Comparison of ENCODE assay signal across 16 cellular contexts in the genomic region with DNA sequence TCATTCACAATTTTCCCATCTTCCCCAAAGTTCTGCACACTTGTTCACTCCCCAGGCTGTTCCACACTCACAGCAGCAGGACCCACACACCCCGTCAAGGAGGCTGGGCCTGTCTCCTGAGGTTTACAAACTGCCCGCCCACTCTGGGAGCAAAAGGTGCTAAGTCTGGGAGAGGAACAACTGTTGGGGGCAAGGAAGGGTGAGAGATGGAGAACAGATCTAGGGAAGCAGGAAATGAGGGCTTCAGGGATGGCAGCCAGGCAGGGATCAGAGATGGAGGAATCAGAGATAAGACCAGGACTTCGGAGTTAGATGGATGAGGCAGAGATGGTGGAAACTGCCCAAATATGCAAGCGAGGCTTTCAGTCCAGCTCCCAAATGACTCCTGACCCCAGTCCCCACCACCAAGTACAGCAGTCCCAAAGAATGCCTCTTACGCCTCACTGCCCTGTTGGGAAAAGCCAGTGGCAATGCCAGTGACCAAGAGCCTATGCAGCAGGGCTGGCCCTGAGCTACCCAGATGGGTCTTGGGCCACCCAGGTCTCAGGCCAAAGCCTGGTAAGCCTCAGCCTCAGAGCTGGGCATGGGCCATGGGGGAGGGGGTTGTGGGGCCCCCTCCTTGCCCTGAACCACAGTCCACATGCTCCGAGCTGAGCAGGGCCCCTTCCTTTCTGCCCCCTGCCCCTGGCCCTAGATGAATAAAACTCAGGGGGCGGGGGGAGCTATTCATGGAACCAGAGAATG. TPM values are rescaled to one million over a fixed set of nuclear protein-coding genes. Genes with fewer than 3 reads are reported as not detected.
DNase-seq lines count a peak whose midpoint lies in the region; ATAC-seq and TF ChIP-seq lines count a peak whose summit lies in the region.
"Had no signal": no experiment of that assay in that cellular context is flagged by ENCODE, and none has a peak within 500 bp of the region (broad histone marks: within the 10 kb centered on the region; RNA-seq: fewer than 3 reads in every experiment).

No MANE protein-coding gene starts in this region.

- dilution Hi-C loops in IMR-90 (cut with HindIII; ENCODE audit: low sequenced_read_pairs, unreplicated experiment) = no loop called here

- POLR2A ChIA-PET in IMR-90 (lab: Charles Lee; ENCODE audit: unreplicated experiment) = no interaction called here

- H3K4me1 Mint-ChIP-seq in endothelial cell (ENCODE audit: unreplicated experiment) (peaks cover 12% of the 10 kb centered on the region), neural progenitor cell (peaks cover 67% of the 10 kb centered on the region)
- H3K4me1 Mint-ChIP-seq: CD8-positive, alpha-beta memory T cell had no signal

- no peaks in the 10 kb centered on the region for H3K36me3 Mint-ChIP-seq in endothelial cell (ENCODE audit: low read depth, unreplicated experiment)
- H3K36me3 Mint-ChIP-seq in neural progenitor cell = no peaks in the 10 kb centered on the region
- H3K36me3 Mint-ChIP-seq in activated naive CD4-positive, alpha-beta T cell treated with anti-CD3 and anti-CD28 coated beads, Interleukin-2, amount 50 U/mL, for 72 hours = no peaks in the 10 kb centered on the region
- H3K36me3 Mint-ChIP-seq: CD8-positive, alpha-beta memory T cell had no signal

- peak overlapping the region; percentile 62 for H4K91ac ChIP-seq in IMR-90 (ENCODE audit: insufficient read depth, low read depth, low read length)

- no peak overlapping the region for H3K27ac ChIP-seq in IMR-90 (ENCODE audit: insufficient read depth, low read length)
- no peak overlapping the region for H3K27ac ChIP-seq in neural progenitor cell
- H3K27ac ChIP-seq: HL-60 had no signal

- peak overlapping the region; percentile 29 for H3K4me3 Mint-ChIP-seq in endothelial cell (ENCODE audit: unreplicated experiment)
- H3K4me3 Mint-ChIP-seq in neural progenitor cell = no peak overlapping the region
- H3K4me3 Mint-ChIP-seq: CD8-positive, alpha-beta memory T cell had no signal

- no peak overlapping the region for H3K9ac ChIP-seq in IMR-90 (ENCODE audit: low read depth, low read length)
- H3K9ac ChIP-seq in neural progenitor cell = no peak overlapping the region

- peak overlapping the region; percentile 39 for H2AFZ ChIP-seq in IMR-90 (replicated peaks; ENCODE audit: low read length, poor library complexity)
- H2AFZ ChIP-seq in neural progenitor cell (replicated peaks) = no peak overlapping the region

- no peak overlapping the region for H3K27ac Mint-ChIP-seq in endothelial cell (ENCODE audit: unreplicated experiment)
- H3K27ac Mint-ChIP-seq in neural progenitor cell = peak overlapping the region; percentile 48
- H3K27ac Mint-ChIP-seq in activated naive CD4-positive, alpha-beta T cell treated with anti-CD3 and anti-CD28 coated beads, Interleukin-2, amount 50 U/mL, for 72 hours = no peak overlapping the region
- H3K27ac Mint-ChIP-seq: CD8-positive, alpha-beta memory T cell had no signal

- peaks cover 9% of the 10 kb centered on the region; the same call in 1 of the 2 replicates for H3K27me3 ChIP-seq in IMR-90 (ENCODE audit: control insufficient read depth, insufficient read depth, low read length)
- H3K27me3 ChIP-seq in neural progenitor cell = peaks cover 37% of the 10 kb centered on the region

- H3K79me2 ChIP-seq in neural progenitor cell (ENCODE audit: low read depth) = no peaks in the 10 kb centered on the region

- intact Hi-C loops in IMR-90 (cut with micrococcal nuclease) = loop anchor here (10.0 kb wide), 1 partner anchor 128 kb away; a partner anchor contains a TSS

- H3K9me3 Mint-ChIP-seq in endothelial cell (ENCODE audit: unreplicated experiment) (no peaks in the 10 kb centered on the region), neural progenitor cell (no peaks in the 10 kb centered on the region)
- no peaks in the 10 kb centered on the region for H3K9me3 Mint-ChIP-seq in activated naive CD4-positive, alpha-beta T cell treated with anti-CD3 and anti-CD28 coated beads, Interleukin-2, amount 50 U/mL, for 72 hours
- H3K9me3 Mint-ChIP-seq: CD8-positive, alpha-beta memory T cell had no signal

- H3K4me2 ChIP-seq in IMR-90 (ENCODE audit: low read depth, low read length) = no peak overlapping the region
- peak overlapping the region; percentile 73 for H3K4me2 ChIP-seq in neural progenitor cell
- H3K4me2 ChIP-seq: A549 had no signal

- no peak overlapping the region for H4K5ac ChIP-seq in IMR-90 (ENCODE audit: low read depth, low read length)

- H4K8ac ChIP-seq in IMR-90 (ENCODE audit: low read depth in 2 of 2, low read length in 2 of 2) = peak overlapping the region in 1 of 2 experiments; percentile 56; a peak in 1 of 4 replicates

- H3K36me3 ChIP-seq in IMR-90 (ENCODE audit: control insufficient read depth, insufficient read depth, low read length) (no peaks in the 10 kb centered on the region), neural progenitor cell (no peaks in the 10 kb centered on the region)

- H4K20me1 ChIP-seq in IMR-90 (ENCODE audit: insufficient read depth, low read length) (no peaks in the 10 kb centered on the region), neural progenitor cell (ENCODE audit: low read depth) (no peaks in the 10 kb centered on the region)

- H3K4me1 ChIP-seq in IMR-90 (ENCODE audit: control insufficient read depth, insufficient read depth, low read length) = peaks cover 12% of the 10 kb centered on the region
- H3K4me1 ChIP-seq in neural progenitor cell = peaks cover 57% of the 10 kb centered on the region

- no peak overlapping the region for H3K14ac ChIP-seq in IMR-90 (replicated peaks; ENCODE audit: low read depth, low read length)

- no peak overlapping the region for H3K18ac ChIP-seq in IMR-90 (ENCODE audit: low read depth, low read length)

- no peak for ATAC-seq in IMR-90 (ENCODE audit: low read depth)
- no peak for ATAC-seq in activated naive CD4-positive, alpha-beta T cell treated with anti-CD3 and anti-CD28 coated beads, Interleukin-2, amount 50 U/mL, for 72 hours
- ATAC-seq in HG03342 (IDR thresholded peaks at IDR 0.05; ENCODE audit: unreplicated experiment) = no peak

- H2AK9ac ChIP-seq in IMR-90 (replicated peaks; ENCODE audit: low read depth, low read length, poor library complexity) = no peak overlapping the region

- TF ChIP-seq CTCF in GM13976 (IDR thresholded peaks at IDR 0.05; ENCODE audit: borderline replicate concordance, control extremely low read depth, extremely low read depth, insufficient read depth, missing control alignments) = no peak
- TF ChIP-seq CTCF in IMR-90 (conservative IDR thresholded peaks at IDR 0.05; ENCODE audit: low read depth, low read length) = no peak
- TF ChIP-seq CTCF in endothelial cell (IDR thresholded peaks at IDR 0.05; ENCODE audit: unreplicated experiment) = no peak
- TF ChIP-seq CTCF in neural progenitor cell (IDR thresholded peaks at IDR 0.05) = no peak

- no peaks in the 10 kb centered on the region for H3K9me3 ChIP-seq in IMR-90 (ENCODE audit: control insufficient read depth, insufficient read depth, low read length)
- H3K9me3 ChIP-seq in neural progenitor cell (ENCODE audit: low read depth) = no peaks in the 10 kb centered on the region
- H3K9me3 ChIP-seq: A549, Caco-2 had no signal

- H3K4me3 ChIP-seq in IMR-90 (ENCODE audit: insufficient read depth, low read depth, low read length) = no peak overlapping the region
- H3K4me3 ChIP-seq in neural progenitor cell = peak overlapping the region; percentile 11
- H3K4me3 ChIP-seq: A549 had no signal

- H2BK120ac ChIP-seq in IMR-90 (ENCODE audit: low read depth, low read length) = peak overlapping the region; percentile 77

- H2BK5ac ChIP-seq in IMR-90 (ENCODE audit: low read depth, low read length, poor library complexity, severe bottlenecking) = no peak overlapping the region

- H3K23ac ChIP-seq in IMR-90 (ENCODE audit: low read depth, low read length) = no peak overlapping the region

- H3K79me1 ChIP-seq in IMR-90 (ENCODE audit: low read depth in 1 of 2, low read length in 2 of 2) = no peaks in the 10 kb centered on the region

- no peak for TF ChIP-seq POLR2A in IMR-90 (IDR thresholded peaks at IDR 0.05; ENCODE audit: low read depth, low read length)

- H3K56ac ChIP-seq in IMR-90 (ENCODE audit: extremely low read depth, insufficient read depth, low read length) = no peak overlapping the region

- WGBS in IMR-90 (ENCODE audit: extremely low coverage in 2 of 2, insufficient read length in 1 of 2), 2 experiments = 40% methylated on average over 1 of the region's 7 CpGs; no CpG with 5 or more reads in 1 of the 2 experiments

- peaks cover 38% of the 10 kb centered on the region for H3F3A ChIP-seq in neural progenitor cell (ENCODE audit: low read depth)

- peak; percentile 16 for DNase-seq in GM13976 (ENCODE audit: low spot score)
- DNase-seq in IMR-90 = no peak
- DNase-seq in endothelial cell (ENCODE audit: low spot score) = no peak
- peak; percentile 76 for DNase-seq in neural progenitor cell (ENCODE audit: low spot score)
- DNase-seq in NCI-H2171 (lab: John Stamatoyannopoulos, UW) = no peak
- DNase-seq in activated naive CD4-positive, alpha-beta T cell treated with anti-CD3 and anti-CD28 coated beads, Interleukin-2, amount 50 U/mL, for 72 hours (ENCODE audit: low spot score in 2 of 2) = no peak
- DNase-seq in NCI-H526 (lab: John Stamatoyannopoulos, UW) = no peak
- DNase-seq: Caco-2; CD8-positive, alpha-beta memory T cell; DND-41; GF-D8; HCEC 1CT; KBM-7 had no signal

- no TSS peak for BruUV-seq in IMR-90 (replicated peaks; lab: Mats Ljungman, UMichigan)

- in situ Hi-C loops in GM13976 (cut with MboI; ENCODE audit: low sequenced_read_pairs, unreplicated experiment) (no loop called here), IMR-90 (cut with MboI; ENCODE audit: low sequenced_read_pairs) (no loop called here)

- H3K9me1 ChIP-seq in IMR-90 (ENCODE audit: insufficient read depth, low read length) = peaks cover 10% of the 10 kb centered on the region

- H3K27me3 Mint-ChIP-seq in endothelial cell (ENCODE audit: unreplicated experiment) = peaks cover 3% of the 10 kb centered on the region
- peaks cover 16% of the 10 kb centered on the region for H3K27me3 Mint-ChIP-seq in neural progenitor cell (ENCODE audit: insufficient read depth, low read depth)

- H2BK20ac ChIP-seq in IMR-90 (ENCODE audit: low read depth, low read length) = peak overlapping the region; percentile 73

- CTCF ChIA-PET in IMR-90 (lab: Yijun Ruan, JAX) = interaction anchor here (1.0 to 1.4 kb wide), 2 partner anchors 8 to 309 kb away, joined by 3 to 7 read pairs; no protein-coding TSS in a partner anchor

- TF ChIP-seq RAD21 in IMR-90 (IDR thresholded peaks at IDR 0.05; ENCODE audit: low read length) = no peak

- peak overlapping the region; percentile 78 for H2AK5ac ChIP-seq in IMR-90 (ENCODE audit: low read depth, low read length)

- peak overlapping the region; percentile 76; the same call in 1 of the 3 replicates for H2BK15ac ChIP-seq in IMR-90 (ENCODE audit: low read depth, low read length)

- peak overlapping the region; percentile 59 for H3K4ac ChIP-seq in IMR-90 (ENCODE audit: low read depth, low read length)

RNA-seq across cellular contexts. Expression of a gene that starts 39.5 kb away (rescaled TPM):
- total RNA-seq in IMR-90 (2012; rRNA removed) (21.7 and 28.1 TPM in 2 replicates), endothelial cell (ENCODE audit: unreplicated experiment) (31.2 TPM), neural progenitor cell (ENCODE audit: low replicate concordance) (15.5 and 19.5 TPM in 2 replicates)
- polyA plus RNA-seq in IMR-90 (2012; rRNA removed) = 5.7 and 8.5 TPM in 2 replicates
- polyA plus RNA-seq in IMR-90 (2012; cell fraction: cytosol; rRNA removed) = 1.8 and 1.9 TPM in 2 replicates
- 7.5 and 25.7 TPM in 2 replicates for polyA plus RNA-seq in IMR-90 (2012; cell fraction: nucleus; rRNA removed; ENCODE audit: low replicate concordance)
- total RNA-seq in activated naive CD4-positive, alpha-beta T cell treated with anti-CD3 and anti-CD28 coated beads, Interleukin-2, amount 50 U/mL, for 72 hours = 10 to 100 TPM; 34.8 to 67.1 TPM

Comparison
In these comparisons a context has a peak if more than half of its experiments do, and no peak if none do; other contexts are left out.
1. DNase-seq: peak in GM13976 (single experiment) and neural progenitor cell (single experiment); none in IMR-90 (single experiment), endothelial cell (single experiment), NCI-H2171 (single experiment), activated naive CD4-positive, alpha-beta T cell treated with anti-CD3 and anti-CD28 coated beads, Interleukin-2, amount 50 U/mL, for 72 hours (0 of 2) and NCI-H526 (0 of 2).